9 cellular contexts compared by ENCODE assay signal in genomic region chr12:6646276-6647082, GRCh38. TPM values are rescaled to one million over a fixed set of nuclear protein-coding genes. Genes with fewer than 3 reads are reported as not detected.
DNase-seq lines count a peak whose midpoint lies in the region; ATAC-seq, FAIRE-seq and TF ChIP-seq lines count a peak whose summit lies in the region.
"Had no signal": no experiment of that assay in that cellular context is flagged by ENCODE, and none has a peak within 500 bp of the region (broad histone marks: within the 10 kb centered on the region; RNA-seq: fewer than 3 reads in every experiment).

No MANE protein-coding gene starts in this region.

- H3K9me3 ChIP-seq in astrocyte (ENCODE audit: insufficient read depth, low read depth, low read length) (peaks cover 18% of the 10 kb centered on the region), smooth muscle cell (replicated peaks; ENCODE audit: low read depth) (no peaks in the 10 kb centered on the region)

- no peaks in the 10 kb centered on the region for H4K20me1 ChIP-seq in astrocyte (ENCODE audit: insufficient read depth, low read length)
- no peaks in the 10 kb centered on the region for H4K20me1 ChIP-seq in smooth muscle cell (ENCODE audit: low read depth)

- DNase-seq in HL-60 (ENCODE audit: low read depth in 1 of 2, low spot score in 1 of 2) = no peak
- no peak for DNase-seq in astrocyte (ENCODE audit: low read depth)
- DNase-seq in iPS-NIHi7 (ENCODE audit: extremely low spot score) = peak; percentile 39
- DNase-seq in smooth muscle cell (lab: John Stamatoyannopoulos, UW; ENCODE audit: unreplicated experiment) = no peak
- no peak for DNase-seq in AML-193 (lab: John Stamatoyannopoulos, UW)
- no peak for DNase-seq in CD1c-positive myeloid dendritic cell (ENCODE audit: extremely low spot score)

- H3K27ac Mint-ChIP-seq in astrocyte (ENCODE audit: unreplicated experiment) = no peak overlapping the region

- H3K4me1 ChIP-seq in astrocyte (ENCODE audit: insufficient read depth, low read length) (peaks cover 5% of the 10 kb centered on the region), smooth muscle cell (ENCODE audit: low read depth) (no peaks in the 10 kb centered on the region)

- H3K4me1 Mint-ChIP-seq in astrocyte (ENCODE audit: low read depth, unreplicated experiment) = no peaks in the 10 kb centered on the region

- H2AFZ ChIP-seq in astrocyte (ENCODE audit: low read depth, low read length) (peak overlapping the region; percentile 47), smooth muscle cell (ENCODE audit: low read depth) (no peak overlapping the region)

- ATAC-seq in HG02763 (IDR thresholded peaks at IDR 0.05; ENCODE audit: unreplicated experiment) (no peak), HG02981 (IDR thresholded peaks at IDR 0.05; ENCODE audit: unreplicated experiment) (no peak)

- H3K27me3 Mint-ChIP-seq in astrocyte (ENCODE audit: low read depth, unreplicated experiment) = peaks cover 10% of the 10 kb centered on the region

- peaks cover 51% of the 10 kb centered on the region for H3K36me3 Mint-ChIP-seq in astrocyte (ENCODE audit: low read depth, unreplicated experiment)

- 78% methylated on average over 26 of the region's 28 CpGs for WGBS in smooth muscle cell (ENCODE audit: low lambda C conversion rate)

- TF ChIP-seq CTCF in HL-60 (IDR thresholded peaks at IDR 0.05; ENCODE audit: insufficient read depth, low read length) (no peak), astrocyte (IDR thresholded peaks at IDR 0.05; ENCODE audit: insufficient read depth, low read depth, low read length) (no peak), smooth muscle cell (IDR thresholded peaks at IDR 0.05; ENCODE audit: borderline replicate concordance, insufficient read depth, poor library complexity, severe bottlenecking) (no peak)

- no peaks in the 10 kb centered on the region for H3K79me2 ChIP-seq in astrocyte (ENCODE audit: insufficient read depth, low read length)
- no peaks in the 10 kb centered on the region for H3K79me2 ChIP-seq in smooth muscle cell (ENCODE audit: low read depth)

- H3F3A ChIP-seq in smooth muscle cell (ENCODE audit: low read depth) = no peaks in the 10 kb centered on the region

- peak overlapping the region; percentile 86 for H3K4me2 ChIP-seq in astrocyte (ENCODE audit: low read length)
- peak overlapping the region; percentile 74 for H3K4me2 ChIP-seq in smooth muscle cell

- H3K4me3 ChIP-seq in HL-60 (replicated peaks; ENCODE audit: insufficient read depth, low read length) = peak overlapping the region; percentile 46
- H3K4me3 ChIP-seq in astrocyte (ENCODE audit: insufficient read depth, low read depth, low read length) = peak overlapping the region; percentile 51
- peak overlapping the region; percentile 37 for H3K4me3 ChIP-seq in smooth muscle cell

- peaks cover 60% of the 10 kb centered on the region for H3K9me3 Mint-ChIP-seq in astrocyte (ENCODE audit: unreplicated experiment)

- no peak overlapping the region for H3K4me3 Mint-ChIP-seq in astrocyte (ENCODE audit: unreplicated experiment)

- H3K27me3 ChIP-seq in HL-60 (ENCODE audit: insufficient read depth, poor library complexity, severe bottlenecking) = no peaks in the 10 kb centered on the region
- H3K27me3 ChIP-seq in astrocyte (ENCODE audit: insufficient read depth, low read length) = no peaks in the 10 kb centered on the region
- no peaks in the 10 kb centered on the region for H3K27me3 ChIP-seq in smooth muscle cell (ENCODE audit: low read depth)

- H3K9ac ChIP-seq in astrocyte (ENCODE audit: low read length) (peak overlapping the region; percentile 55), smooth muscle cell (ENCODE audit: low read depth) (no peak overlapping the region)

- H3K27ac ChIP-seq in HL-60 (replicated peaks) (peak overlapping the region; percentile 74), astrocyte (ENCODE audit: low read depth, low read length) (no peak overlapping the region), smooth muscle cell (ENCODE audit: low read depth) (no peak overlapping the region)

- peaks cover 8% of the 10 kb centered on the region for H3K36me3 ChIP-seq in astrocyte (ENCODE audit: insufficient read depth, low read length)
- H3K36me3 ChIP-seq in smooth muscle cell (ENCODE audit: low read depth) = no peaks in the 10 kb centered on the region

- FAIRE-seq in astrocyte (lab: Jason Lieb, UNC) = no peak

RNA-seq across cellular contexts. Expression of gene ACRBP, which starts 0.8 kb away (rescaled TPM):
- total RNA-seq in astrocyte (0.54 and 0.60 TPM in 2 replicates), smooth muscle cell (not detected in 2 replicates)
- polyA plus RNA-seq in smooth muscle cell = 0.82 TPM in 1 of 2 replicates, not detected in the other
- total RNA-seq: M059J had no signal

RNA-seq across cellular contexts. Expression of gene LPAR5, which starts 10.7 kb away (rescaled TPM):
- total RNA-seq in astrocyte = 0.73 and 0.89 TPM in 2 replicates
- 2.0 and 4.4 TPM in 2 replicates for total RNA-seq in smooth muscle cell
- 1.3 and 1.8 TPM in 2 replicates for polyA plus RNA-seq in smooth muscle cell
- total RNA-seq: M059J had no signal

RNA-seq across cellular contexts. Expression of gene ING4, which starts 16.4 kb away (rescaled TPM):
- total RNA-seq in astrocyte (30.9 and 34.8 TPM in 2 replicates), smooth muscle cell (24.8 and 45.0 TPM in 2 replicates)
- 27.0 and 33.5 TPM in 2 replicates for polyA plus RNA-seq in smooth muscle cell

RNA-seq across cellular contexts. Expression of gene CHD4, which starts 39.3 kb away (rescaled TPM):
- 319 and 329 TPM in 2 replicates for total RNA-seq in astrocyte
- 172 and 176 TPM in 2 replicates for total RNA-seq in smooth muscle cell
- 87.5 and 122 TPM in 2 replicates for polyA plus RNA-seq in smooth muscle cell

RNA-seq across cellular contexts. Expression of gene ZNF384, which starts 42.7 kb away (rescaled TPM):
- total RNA-seq in astrocyte (48.9 and 50.6 TPM in 2 replicates), smooth muscle cell (30.0 and 31.0 TPM in 2 replicates)
- polyA plus RNA-seq in smooth muscle cell = 36.1 and 38.6 TPM in 2 replicates
